Comparison of ENCODE assay signal across 15 cellular contexts in the genomic region with DNA sequence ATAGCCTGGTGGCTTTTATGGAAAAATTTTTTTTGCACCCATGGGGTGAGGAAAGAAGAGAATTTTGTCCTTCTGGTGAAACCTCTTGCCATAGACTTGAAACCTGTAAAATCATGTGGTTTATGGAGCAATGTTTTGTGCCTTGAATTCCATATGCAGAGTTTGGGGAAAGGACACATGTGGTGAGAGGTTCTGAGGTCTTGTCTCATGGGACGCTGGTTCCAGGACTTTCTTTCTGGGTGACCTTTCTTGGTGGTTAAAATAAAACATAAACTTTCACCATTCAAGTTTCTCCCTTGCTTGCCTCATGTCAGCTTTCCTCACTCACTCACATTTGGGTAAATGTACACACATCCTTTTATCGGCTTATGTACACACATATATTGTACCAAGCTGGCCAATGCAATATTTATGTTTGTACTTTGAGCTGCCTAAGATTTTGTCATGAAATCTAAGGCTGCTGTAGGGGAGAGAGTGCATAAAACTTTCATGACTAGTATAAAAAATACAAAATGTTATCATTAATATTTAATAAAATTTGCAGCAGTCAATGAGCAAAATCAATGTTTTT.
DNase-seq lines count a peak whose midpoint lies in the region; ATAC-seq and TF ChIP-seq lines count a peak whose summit lies in the region.
"Had no signal": no experiment of that assay in that cellular context is flagged by ENCODE, and none has a peak within 500 bp of the region (broad histone marks: within the 10 kb centered on the region; RNA-seq: fewer than 3 reads in every experiment).

No MANE protein-coding gene starts in this region.

- H3K27me3 ChIP-seq in rectal smooth muscle tissue (ENCODE audit: control insufficient read depth, insufficient read depth, low read length) (no peaks in the 10 kb centered on the region), SK-N-SH (ENCODE audit: insufficient read depth) (no peaks in the 10 kb centered on the region)
- H3K27me3 ChIP-seq: gastrocnemius medialis had no signal

- CTCF ChIA-PET in SK-N-SH (lab: Yijun Ruan, JAX), result interaction anchor here (1.3 kb wide), 1 partner anchor 21 kb away, joined by 3 read pairs; no protein-coding TSS in a partner anchor

- no peak for TF ChIP-seq RAD21 in SK-N-SH (IDR thresholded peaks at IDR 0.05; ENCODE audit: low read length)

- peak; percentile 24 for DNase-seq in AG09309 (ENCODE audit: low read depth)
- peak; percentile 7 for DNase-seq in astrocyte of the hippocampus (ENCODE audit: low read depth, low spot score)
- no peak for DNase-seq in left ventricle myocardium superior
- no peak for DNase-seq in SK-N-SH
- no peak for DNase-seq in cerebellar cortex (ENCODE audit: low spot score)
- DNase-seq in superior temporal gyrus (ENCODE audit: extremely low spot score), result no peak
- DNase-seq in NCI-H1048 (lab: John Stamatoyannopoulos, UW), result no peak
- DNase-seq: gastrocnemius medialis; naive B cell; NCI-H2107; NCI-H82; retina; stimulated activated naive CD4-positive, alpha-beta T cell treated with Interleukin-2 at 50 U/mL for 16 hours had no signal

- POLR2A ChIA-PET in SK-N-SH (lab: Yijun Ruan, JAX), result no interaction called here

- H3K36me3 ChIP-seq in rectal smooth muscle tissue (ENCODE audit: control insufficient read depth, insufficient read depth, low read length) (no peaks in the 10 kb centered on the region), SK-N-SH (replicated peaks in 1 of 2; ENCODE audit: control insufficient read depth in 1 of 2, insufficient read depth in 2 of 2, low read length in 1 of 2) (no peaks in the 10 kb centered on the region)
- H3K36me3 ChIP-seq: gastrocnemius medialis had no signal

- H3F3A ChIP-seq in SK-N-SH (replicated peaks; ENCODE audit: insufficient read depth), result no peaks in the 10 kb centered on the region

- H3K4me1 ChIP-seq in rectal smooth muscle tissue (ENCODE audit: control insufficient read depth, insufficient read depth, low read length), result peaks cover 7% of the 10 kb centered on the region
- no peaks in the 10 kb centered on the region for H3K4me1 ChIP-seq in SK-N-SH (ENCODE audit: control insufficient read depth in 1 of 2, insufficient read depth in 2 of 2, low read depth in 1 of 2, low read length in 1 of 2)

- H3K9ac ChIP-seq in rectal smooth muscle tissue (ENCODE audit: low read length) (no peak overlapping the region), SK-N-SH (no peak overlapping the region)

- H4K20me1 ChIP-seq in SK-N-SH (ENCODE audit: insufficient read depth), result no peaks in the 10 kb centered on the region

- intact Hi-C loops in left ventricle myocardium superior (cut with micrococcal nuclease), result no loop called here

- TF ChIP-seq EP300 in SK-N-SH (IDR thresholded peaks at IDR 0.05; ENCODE audit: borderline replicate concordance in 1 of 2, low read depth in 1 of 2, low read length in 1 of 2), result no peak

- H3K4me2 ChIP-seq in SK-N-SH, result no peak overlapping the region

- H3K4me3 ChIP-seq in AG09309 (ENCODE audit: control insufficient read depth, low read depth, low read length) (no peak overlapping the region), rectal smooth muscle tissue (ENCODE audit: low read length) (no peak overlapping the region), SK-N-SH (ENCODE audit: low read depth in 2 of 2, low read length in 1 of 2) (no peak overlapping the region)
- H3K4me3 ChIP-seq: gastrocnemius medialis had no signal

- H3K79me2 ChIP-seq in SK-N-SH (ENCODE audit: insufficient read depth), result no peaks in the 10 kb centered on the region

- ATAC-seq in left ventricle myocardium superior, result peak; percentile 4

- TF ChIP-seq CTCF in AG09309 (IDR thresholded peaks at IDR 0.05; ENCODE audit: control insufficient read depth, insufficient read depth, low read depth, low read length, missing control alignments), result no peak
- no peak for TF ChIP-seq CTCF in SK-N-SH (IDR thresholded peaks at IDR 0.05)

- H3K9me3 ChIP-seq in SK-N-SH, result no peaks in the 10 kb centered on the region
- H3K9me3 ChIP-seq: gastrocnemius medialis had no signal

- H3K27ac ChIP-seq in rectal smooth muscle tissue (ENCODE audit: low read depth, low read length) (peak overlapping the region; percentile 66), SK-N-SH (ENCODE audit: low read depth in 2 of 2, low read length in 1 of 2) (no peak overlapping the region)
- H3K27ac ChIP-seq: RWPE1 had no signal

- H3K9me2 ChIP-seq in SK-N-SH, result no peaks in the 10 kb centered on the region

- no peak overlapping the region for H2AFZ ChIP-seq in SK-N-SH (ENCODE audit: low read depth)

- 35% methylated on average over 2 of the region's 2 CpGs for WGBS in SK-N-SH (ENCODE audit: low lambda C conversion rate)

TF ChIP-seq in SK-N-SH, 30 proteins besides CTCF, POLR2A, EP300 and RAD21:
- TF ChIP-seq MEF2A (IDR thresholded peaks at IDR 0.05; ENCODE audit: borderline replicate concordance, low read depth) (no peak), MXI1 (IDR thresholded peaks at IDR 0.05; ENCODE audit: low read depth, low read length) (no peak), FOXJ3 (CRISPR knock-in tag; IDR thresholded peaks at IDR 0.05) (no peak)
TF ChIP-seq in SK-N-SH: peak in this region for 0.

Comparison
In these comparisons a context has a peak if more than half of its experiments do, and no peak if none do; other contexts are left out.
1. DNase-seq: peak in AG09309 (single experiment) and astrocyte of the hippocampus (single experiment); none in left ventricle myocardium superior (single experiment), SK-N-SH (single experiment), cerebellar cortex (single experiment), superior temporal gyrus (single experiment) and NCI-H1048 (single experiment).